In the genomic region with DNA sequence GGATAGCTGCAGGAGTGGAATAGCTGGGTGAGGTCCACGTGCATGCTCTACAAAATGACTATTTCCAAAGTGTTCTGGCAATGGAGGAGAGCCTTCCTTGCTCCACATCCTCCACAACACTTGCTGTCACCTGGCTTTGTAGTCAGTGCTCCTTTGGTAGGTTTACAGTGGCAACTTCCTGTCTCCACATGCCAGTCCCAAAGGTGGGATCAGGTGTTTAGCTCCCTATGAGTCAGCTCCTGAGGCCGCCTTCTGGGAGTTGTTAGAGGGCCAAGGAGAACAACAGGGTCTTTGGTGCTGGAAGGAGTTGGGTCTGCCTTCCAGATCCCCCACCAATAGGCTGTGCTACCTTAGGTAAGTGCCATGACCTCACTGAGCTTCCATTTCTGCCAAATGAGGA, we compare ENCODE assay signal across 22 cellular contexts.
"Had no signal": no experiment of that assay in that cellular context is flagged by ENCODE, and none has a peak within 500 bp of the region (broad histone marks: within the 10 kb centered on the region; RNA-seq: fewer than 3 reads in every experiment).

No MANE protein-coding gene starts in this region.

- H3K36me3 ChIP-seq: gastrocnemius medialis, lower lobe of right lung, pancreas, prostate gland, right lobe of liver, stomach, thoracic aorta, transverse colon had no signal

- H3K9me3 ChIP-seq: gastrocnemius medialis, lower lobe of right lung, pancreas, prostate gland, right lobe of liver, stomach, thoracic aorta, transverse colon had no signal

- H3K36me3 Mint-ChIP-seq: naive B cell had no signal

- H3K27ac ChIP-seq: coronary artery, gastrocnemius medialis, lower lobe of right lung, pancreas, prostate gland, right lobe of liver, skin epidermis, stomach, thoracic aorta, transverse colon had no signal

- ATAC-seq: esophagus mucosa, gastrocnemius medialis, left lobe of liver, lower lobe of right lung, pancreas, right lobe of liver had no signal

- H3K27me3 Mint-ChIP-seq: naive B cell had no signal

- H3K27me3 ChIP-seq: gastrocnemius medialis, pancreas, right lobe of liver, stomach, transverse colon had no signal

- H3K4me1 ChIP-seq: prostate gland had no signal

- H3K4me3 ChIP-seq: coronary artery, gastrocnemius medialis, lower lobe of right lung, pancreas, prostate gland, right lobe of liver, skin epidermis, stomach, thoracic aorta, transverse colon had no signal

- H3K27ac Mint-ChIP-seq: naive B cell had no signal

- H3K4me3 Mint-ChIP-seq: naive B cell, nephron had no signal

- H3K9me3 Mint-ChIP-seq: nephron had no signal

- DNase-seq: effector CD4-positive, alpha-beta T cell; islet precursor cell; lower lobe of right lung; mesendoderm; naive B cell; occipital lobe; pancreas; retina; right lobe of liver; stimulated activated CD4-positive, alpha-beta T cell treated with anti-CD3 and anti-CD28 coated beads, Interleukin-2, amount 100 ng/mL, for 24 hours; stimulated activated naive CD4-positive, alpha-beta T cell; stomach; substantia nigra; transverse colon had no signal
